Comparison of ENCODE assay signal across 35 cellular contexts in the genomic region with DNA sequence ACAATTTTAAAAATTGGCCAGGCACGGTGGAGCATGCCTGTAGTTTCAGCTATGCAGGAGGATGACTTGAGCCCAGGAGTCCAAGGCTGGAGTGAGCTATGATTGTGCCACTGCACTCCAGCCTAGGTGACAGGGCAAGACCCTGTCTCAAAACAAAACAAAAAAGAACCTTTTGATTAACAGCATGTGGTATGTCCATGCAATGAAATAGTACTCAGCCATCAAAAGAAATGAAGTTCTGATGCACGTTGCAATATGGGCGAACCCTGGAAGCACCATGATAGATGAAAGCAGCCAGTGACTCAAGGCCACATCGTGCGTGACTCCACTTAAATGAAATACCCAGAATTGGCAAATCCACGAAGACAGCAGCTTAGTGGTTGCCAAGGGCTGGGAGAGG. TPM values are rescaled to one million over a fixed set of nuclear protein-coding genes. Genes with fewer than 3 reads are reported as not detected.
"Had no signal": no experiment of that assay in that cellular context is flagged by ENCODE, and none has a peak within 500 bp of the region (broad histone marks: within the 10 kb centered on the region; RNA-seq: fewer than 3 reads in every experiment).

No MANE protein-coding gene starts in this region.

- H3K9ac ChIP-seq: KMS-11 had no signal

- H3K4me2 ChIP-seq: KMS-11 had no signal

- DNase-seq: Karpas-422, Kasumi-1, MG63, MM.1S, MV-4-11, NCI-H1048, NCI-H1092, NCI-H1092 treated with DMSO at 0.1 percent for 48 hours, NCI-H1105, NCI-H1105 treated with DMSO at 0.1 percent for 48 hours, NCI-H1417, NCI-H1417 treated with DMSO at 0.1 percent for 48 hours, NCI-H1436, NCI-H1436 treated with DMSO at 0.1 percent for 48 hours, NCI-H146, NCI-H1694, NCI-H1694 treated with DMSO at 0.1 percent for 48 hours, NCI-H187, NCI-H187 treated with DMSO at 0.1 percent for 48 hours, NCI-H1930, NCI-H2029, NCI-H2029 treated with DMSO at 0.1 percent for 48 hours, NCI-H2081, NCI-H2081 treated with DMSO at 0.1 percent for 48 hours, NCI-H2107, NCI-H2171, NCI-H2171 treated with DMSO at 0.1 percent for 48 hours, NCI-H2227 treated with DMSO at 0.1 percent for 48 hours, NCI-H226, NCI-H345, NCI-H446, NCI-H446 treated with DMSO at 0.1 percent for 48 hours, NCI-H510A had no signal

- H3K36me3 ChIP-seq: MG63 had no signal

- H3K27ac ChIP-seq: KMS-11 had no signal

- H3K9me3 ChIP-seq: MG63 had no signal

- H3K27me3 ChIP-seq: MG63 had no signal

- H3K4me3 ChIP-seq: MG63 had no signal

RNA-seq across cellular contexts. Expression of a gene that starts 47.5 kb away (rescaled TPM):
- total RNA-seq: LHCN-M2 had no signal
